ENCODE assay signal across 17 cellular contexts in the genomic region with DNA sequence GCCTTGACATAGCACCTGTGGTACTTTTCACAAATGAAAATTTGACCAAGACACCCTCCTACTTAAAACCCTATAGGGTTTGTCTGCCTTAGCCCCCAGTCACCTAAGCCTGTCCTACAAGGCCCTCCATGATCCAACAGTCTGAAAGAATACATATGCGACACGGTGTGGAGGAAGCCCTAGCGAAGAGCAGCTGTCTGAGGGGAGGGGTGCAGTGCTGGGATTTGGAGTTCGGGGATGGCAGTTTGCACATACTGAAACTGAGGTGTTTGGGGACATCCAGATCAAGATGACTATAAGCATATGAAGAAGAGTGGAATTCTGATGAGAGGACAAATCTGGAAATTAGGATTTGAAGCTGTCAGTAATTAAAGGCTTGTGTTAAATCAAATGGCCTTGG. TPM values are rescaled to one million over a fixed set of nuclear protein-coding genes. Genes with fewer than 3 reads are reported as not detected.
A peak's percentile ranks its signal among the peaks of the same experiment; 100 is the strongest.
DNase-seq lines count a peak whose midpoint lies in the region; ATAC-seq and TF ChIP-seq lines count a peak whose summit lies in the region.
"Had no signal": no experiment of that assay in that cellular context is flagged by ENCODE, and none has a peak within 500 bp of the region (broad histone marks: within the 10 kb centered on the region; RNA-seq: fewer than 3 reads in every experiment).

No MANE protein-coding gene starts in this region.

- no peak for ATAC-seq in activated CD8-positive, alpha-beta T cell treated with anti-CD3 and anti-CD28 coated beads, Interleukin-2, amount 10 ng/mL, durations not matched to agents 7 days and 5 days
- no peak for ATAC-seq in activated CD8-positive, alpha-beta T cell treated with anti-CD3 and anti-CD28 coated beads for 36 hours
- ATAC-seq in T-helper 17 cell = no peak
- ATAC-seq: CD8-positive, alpha-beta T cell; GM12878 had no signal

- no peaks in the 10 kb centered on the region for H3K36me3 ChIP-seq in smooth muscle cell (ENCODE audit: low read depth)
- H3K36me3 ChIP-seq: BLaER1 treated with 17β-estradiol and CSF1 and Interleukin-3, amounts not matched to agents 10 nM and 100 nM; HAP-1 had no signal

- no peaks in the 10 kb centered on the region for H4K20me1 ChIP-seq in smooth muscle cell (ENCODE audit: low read depth)

- H3K4me2 ChIP-seq in smooth muscle cell = no peak overlapping the region

- POLR2A ChIA-PET in activated CD8-positive, alpha-beta T cell treated with anti-CD3 and anti-CD28 coated beads, Interleukin-2, amount 10 ng/mL, durations not matched to agents 7 days and 5 days (lab: Charles Lee) = no interaction called here
- POLR2A ChIA-PET in activated CD8-positive, alpha-beta T cell treated with anti-CD3 and anti-CD28 coated beads for 36 hours (lab: Charles Lee) = no interaction called here

- DNase-seq in activated CD8-positive, alpha-beta T cell treated with anti-CD3 and anti-CD28 coated beads, Interleukin-2, amount 10 ng/mL, durations not matched to agents 7 days and 5 days = peak; percentile 1
- no peak for DNase-seq in activated CD8-positive, alpha-beta T cell treated with anti-CD3 and anti-CD28 coated beads for 36 hours
- peak; percentile 29 for DNase-seq in activated CD8-positive, alpha-beta memory T cell treated with anti-CD3 and anti-CD28 coated beads, Interleukin-2, amount 50 U/mL, for 48 hours
- DNase-seq in ecto neural progenitor cell (ENCODE audit: low spot score) = peak; percentile 14
- DNase-seq in ureter (ENCODE audit: low spot score) = peak; percentile 8
- DNase-seq in T-helper 17 cell = no peak
- DNase-seq in ACHN = no peak
- DNase-seq in smooth muscle cell (lab: John Stamatoyannopoulos, UW; ENCODE audit: unreplicated experiment) = no peak
- DNase-seq: CD8-positive, alpha-beta T cell; DMS 273 treated with DMSO at 0.1 percent for 48 hours; DND-41; EL had no signal

- H3F3A ChIP-seq in smooth muscle cell (ENCODE audit: low read depth) = no peaks in the 10 kb centered on the region

- H3K9ac ChIP-seq in smooth muscle cell (ENCODE audit: low read depth) = no peak overlapping the region
- H3K9ac ChIP-seq: BLaER1 treated with 17β-estradiol and CSF1 and Interleukin-3, amounts not matched to agents 10 nM and 100 nM had no signal

- H3K36me3 Mint-ChIP-seq in activated CD8-positive, alpha-beta T cell treated with anti-CD3 and anti-CD28 coated beads, Interleukin-2, amount 10 ng/mL, durations not matched to agents 7 days and 5 days (ENCODE audit: low read depth) = no peaks in the 10 kb centered on the region
- H3K36me3 Mint-ChIP-seq in activated CD8-positive, alpha-beta T cell treated with anti-CD3 and anti-CD28 coated beads for 36 hours (ENCODE audit: low read depth) = no peaks in the 10 kb centered on the region
- H3K36me3 Mint-ChIP-seq in T-helper 17 cell (ENCODE audit: low read depth) = no peaks in the 10 kb centered on the region
- H3K36me3 Mint-ChIP-seq: CD8-positive, alpha-beta T cell had no signal

- H3K4me1 ChIP-seq in smooth muscle cell (ENCODE audit: low read depth) = no peaks in the 10 kb centered on the region

- no peaks in the 10 kb centered on the region for H3K79me2 ChIP-seq in smooth muscle cell (ENCODE audit: low read depth)

- H3K27me3 ChIP-seq in smooth muscle cell (ENCODE audit: low read depth) = peaks cover 11% of the 10 kb centered on the region

- peaks cover 25% of the 10 kb centered on the region for H3K4me1 Mint-ChIP-seq in activated CD8-positive, alpha-beta T cell treated with anti-CD3 and anti-CD28 coated beads, Interleukin-2, amount 10 ng/mL, durations not matched to agents 7 days and 5 days (ENCODE audit: low read depth)
- H3K4me1 Mint-ChIP-seq in activated CD8-positive, alpha-beta T cell treated with anti-CD3 and anti-CD28 coated beads for 36 hours (ENCODE audit: low read depth) = peaks cover 18% of the 10 kb centered on the region
- H3K4me1 Mint-ChIP-seq in T-helper 17 cell = peaks cover 33% of the 10 kb centered on the region

- no peak overlapping the region for H3K27ac ChIP-seq in smooth muscle cell (ENCODE audit: low read depth)
- H3K27ac ChIP-seq: 22Rv1; BLaER1 treated with 17β-estradiol and CSF1 and Interleukin-3, amounts not matched to agents 10 nM and 100 nM had no signal

- no peaks in the 10 kb centered on the region for H3K9me3 ChIP-seq in T-helper 17 cell (ENCODE audit: control insufficient read depth, low read length, poor library complexity, severe bottlenecking)
- H3K9me3 ChIP-seq in smooth muscle cell (replicated peaks; ENCODE audit: low read depth) = no peaks in the 10 kb centered on the region
- H3K9me3 ChIP-seq: BLaER1 treated with 17β-estradiol and CSF1 and Interleukin-3, amounts not matched to agents 10 nM and 100 nM; HAP-1 had no signal

- CTCF ChIA-PET in activated CD8-positive, alpha-beta T cell treated with anti-CD3 and anti-CD28 coated beads, Interleukin-2, amount 10 ng/mL, durations not matched to agents 7 days and 5 days (lab: Charles Lee) = interaction anchor here (1.2 kb wide), 1 partner anchor 50 kb away, joined by 3 read pairs; no protein-coding TSS in a partner anchor
- CTCF ChIA-PET in activated CD8-positive, alpha-beta T cell treated with anti-CD3 and anti-CD28 coated beads for 36 hours (lab: Charles Lee) = interaction anchor here (1.9 kb wide), 1 partner anchor 20 kb away, joined by 6 read pairs; no protein-coding TSS in a partner anchor

- H2AFZ ChIP-seq in smooth muscle cell (ENCODE audit: low read depth) = no peak overlapping the region

- 88% methylated on average over 4 of the region's 4 CpGs for WGBS in smooth muscle cell (ENCODE audit: low lambda C conversion rate)

- no peak overlapping the region for H3K4me3 Mint-ChIP-seq in activated CD8-positive, alpha-beta T cell treated with anti-CD3 and anti-CD28 coated beads, Interleukin-2, amount 10 ng/mL, durations not matched to agents 7 days and 5 days
- no peak overlapping the region for H3K4me3 Mint-ChIP-seq in activated CD8-positive, alpha-beta T cell treated with anti-CD3 and anti-CD28 coated beads for 36 hours
- H3K4me3 Mint-ChIP-seq in T-helper 17 cell = no peak overlapping the region
- H3K4me3 Mint-ChIP-seq: B cell; CD8-positive, alpha-beta T cell had no signal

- in situ Hi-C loops in ACHN (cut with HindIII; ENCODE audit: low pct_ligation_motif_present, low pct_unique_long_range_greater_than_20kb, low sequenced_read_pairs) = no loop called here

- intact Hi-C loops in activated CD8-positive, alpha-beta T cell treated with anti-CD3 and anti-CD28 coated beads for 36 hours (cut with micrococcal nuclease) = no loop called here

- no peak overlapping the region for H3K4me3 ChIP-seq in smooth muscle cell
- H3K4me3 ChIP-seq: BLaER1 treated with 17β-estradiol and CSF1 and Interleukin-3, amounts not matched to agents 10 nM and 100 nM; GM12878; HAP-1 had no signal

- no peak overlapping the region for H3K27ac Mint-ChIP-seq in activated CD8-positive, alpha-beta T cell treated with anti-CD3 and anti-CD28 coated beads, Interleukin-2, amount 10 ng/mL, durations not matched to agents 7 days and 5 days
- H3K27ac Mint-ChIP-seq in activated CD8-positive, alpha-beta T cell treated with anti-CD3 and anti-CD28 coated beads for 36 hours = no peak overlapping the region
- no peak overlapping the region for H3K27ac Mint-ChIP-seq in T-helper 17 cell
- H3K27ac Mint-ChIP-seq: B cell; CD8-positive, alpha-beta T cell had no signal

- H3K9me3 Mint-ChIP-seq in activated CD8-positive, alpha-beta T cell treated with anti-CD3 and anti-CD28 coated beads, Interleukin-2, amount 10 ng/mL, durations not matched to agents 7 days and 5 days (ENCODE audit: insufficient read depth) = no peaks in the 10 kb centered on the region
- H3K9me3 Mint-ChIP-seq in activated CD8-positive, alpha-beta T cell treated with anti-CD3 and anti-CD28 coated beads for 36 hours = no peaks in the 10 kb centered on the region
- H3K9me3 Mint-ChIP-seq: CD8-positive, alpha-beta T cell had no signal

- TF ChIP-seq CTCF in activated CD8-positive, alpha-beta T cell treated with anti-CD3 and anti-CD28 coated beads for 36 hours (IDR thresholded peaks at IDR 0.05) = no peak
- TF ChIP-seq CTCF in smooth muscle cell (IDR thresholded peaks at IDR 0.05; ENCODE audit: borderline replicate concordance, insufficient read depth, poor library complexity, severe bottlenecking) = no peak

- peaks cover 7% of the 10 kb centered on the region for H3K27me3 Mint-ChIP-seq in activated CD8-positive, alpha-beta T cell treated with anti-CD3 and anti-CD28 coated beads, Interleukin-2, amount 10 ng/mL, durations not matched to agents 7 days and 5 days (ENCODE audit: low read depth)
- no peaks in the 10 kb centered on the region for H3K27me3 Mint-ChIP-seq in activated CD8-positive, alpha-beta T cell treated with anti-CD3 and anti-CD28 coated beads for 36 hours
- H3K27me3 Mint-ChIP-seq in T-helper 17 cell = no peaks in the 10 kb centered on the region

RNA-seq across cellular contexts. Expression of gene MYORG, which starts 7.2 kb away (rescaled TPM):
- 1 to 10 TPM; 8.8 to 9.1 TPM for total RNA-seq in activated CD8-positive, alpha-beta T cell treated with anti-CD3 and anti-CD28 coated beads, Interleukin-2, amount 10 ng/mL, durations not matched to agents 7 days and 5 days
- 1 to 10 TPM; 4.1 to 5.5 TPM for total RNA-seq in activated CD8-positive, alpha-beta T cell treated with anti-CD3 and anti-CD28 coated beads for 36 hours
- total RNA-seq in ureter (8.1 TPM), T-helper 17 cell (under 1 TPM; 0.42 to 0.65 TPM), smooth muscle cell (5.2 and 5.6 TPM in 2 replicates)
- 4.2 and 6.3 TPM in 2 replicates for polyA plus RNA-seq in smooth muscle cell

RNA-seq across cellular contexts. Expression of gene NUDT2, which starts 54.5 kb away (rescaled TPM):
- total RNA-seq in activated CD8-positive, alpha-beta T cell treated with anti-CD3 and anti-CD28 coated beads, Interleukin-2, amount 10 ng/mL, durations not matched to agents 7 days and 5 days = 10 to 100 TPM; 28.9 to 31.6 TPM
- 10 to 100 TPM; 35.3 to 38.4 TPM for total RNA-seq in activated CD8-positive, alpha-beta T cell treated with anti-CD3 and anti-CD28 coated beads for 36 hours
- total RNA-seq in ureter = 18.7 TPM
- total RNA-seq in T-helper 17 cell = 10 to 100 TPM; 11.2 to 15.0 TPM
- 28.1 and 32.4 TPM in 2 replicates for total RNA-seq in smooth muscle cell
- 32.8 and 36.1 TPM in 2 replicates for polyA plus RNA-seq in smooth muscle cell

RNA-seq across cellular contexts. Expression of gene KIF24, which starts 54.8 kb away (rescaled TPM):
- total RNA-seq in activated CD8-positive, alpha-beta T cell treated with anti-CD3 and anti-CD28 coated beads, Interleukin-2, amount 10 ng/mL, durations not matched to agents 7 days and 5 days = 10 to 100 TPM; 11.2 to 11.4 TPM
- total RNA-seq in activated CD8-positive, alpha-beta T cell treated with anti-CD3 and anti-CD28 coated beads for 36 hours = 1 to 10 TPM; 5.8 to 5.9 TPM
- 0.94 TPM for total RNA-seq in ureter
- under 1 TPM; 0.08 to 0.12 TPM for total RNA-seq in T-helper 17 cell
- total RNA-seq in smooth muscle cell = 1.2 and 1.4 TPM in 2 replicates
- 0.51 and 0.91 TPM in 2 replicates for polyA plus RNA-seq in smooth muscle cell

Comparison
In these comparisons a context has a peak if more than half of its experiments do, and no peak if none do; other contexts are left out.
1. DNase-seq: peak in activated CD8-positive, alpha-beta T cell treated with anti-CD3 and anti-CD28 coated beads, Interleukin-2, amount 10 ng/mL, durations not matched to agents 7 days and 5 days (single experiment), activated CD8-positive, alpha-beta memory T cell treated with anti-CD3 and anti-CD28 coated beads, Interleukin-2, amount 50 U/mL, for 48 hours (single experiment), ecto neural progenitor cell (single experiment) and ureter (single experiment); none in activated CD8-positive, alpha-beta T cell treated with anti-CD3 and anti-CD28 coated beads for 36 hours (single experiment), T-helper 17 cell (0 of 3), ACHN (single experiment) and smooth muscle cell (single experiment).